11 cellular contexts compared by ENCODE assay signal in genomic region chr17:61065263-61065773, GRCh38.
A peak's percentile ranks its signal among the peaks of the same experiment; 100 is the strongest.
DNase-seq lines count a peak whose midpoint lies in the region; ATAC-seq, FAIRE-seq and TF ChIP-seq lines count a peak whose summit lies in the region.
"Had no signal": no experiment of that assay in that cellular context is flagged by ENCODE, and none has a peak within 500 bp of the region (broad histone marks: within the 10 kb centered on the region; RNA-seq: fewer than 3 reads in every experiment).

No MANE protein-coding gene starts in this region.

- peaks cover 11% of the 10 kb centered on the region for H3K36me3 Mint-ChIP-seq in mesothelial cell of epicardium
- H3K36me3 Mint-ChIP-seq: neural progenitor cell had no signal

- H3K27ac Mint-ChIP-seq in mesothelial cell of epicardium, result peak overlapping the region; percentile 95
- H3K27ac Mint-ChIP-seq: activated CD4-positive, alpha-beta T cell treated with anti-CD3 and anti-CD28 coated beads, Interleukin-2, amount 10 ng/mL, durations not matched to agents 7 days and 5 days; neural progenitor cell had no signal

- peaks cover 37% of the 10 kb centered on the region for H3K4me1 Mint-ChIP-seq in mesothelial cell of epicardium

- peak; percentile 40 for DNase-seq in COLO829 (ENCODE audit: low spot score)
- peak; percentile 38 for DNase-seq in HTR-8/SVneo (ENCODE audit: insufficient read length, low spot score)
- peak; percentile 56 to 61 for DNase-seq in cardiac fibroblast (ENCODE audit: low read depth in 2 of 2)
- no peak for DNase-seq in mesothelial cell of epicardium (ENCODE audit: low spot score in 2 of 2, unreplicated experiment in 2 of 2)
- DNase-seq in anterior cingulate cortex (lab: John Stamatoyannopoulos, UW), result no peak
- no peak for DNase-seq in NCI-H1105 (lab: John Stamatoyannopoulos, UW)
- no peak for DNase-seq in NCI-H526 treated with DMSO at 0.1 percent for 48 hours (lab: John Stamatoyannopoulos, UW)
- DNase-seq: activated CD4-positive, alpha-beta T cell treated with anti-CD3 and anti-CD28 coated beads, Interleukin-2, amount 10 ng/mL, durations not matched to agents 7 days and 5 days had no signal

- H3K9me3 Mint-ChIP-seq in mesothelial cell of epicardium, result peaks cover 3% of the 10 kb centered on the region
- H3K9me3 Mint-ChIP-seq: activated CD4-positive, alpha-beta T cell treated with anti-CD3 and anti-CD28 coated beads, Interleukin-2, amount 10 ng/mL, durations not matched to agents 7 days and 5 days; neural progenitor cell had no signal

- no peak for TF ChIP-seq CTCF in cardiac fibroblast (IDR thresholded peaks at IDR 0.05; ENCODE audit: low read depth, low read length)
- TF ChIP-seq CTCF in mesothelial cell of epicardium (IDR thresholded peaks at IDR 0.05; ENCODE audit: unreplicated experiment), result no peak

- no peaks in the 10 kb centered on the region for H3K27me3 Mint-ChIP-seq in mesothelial cell of epicardium (ENCODE audit: low read depth)
- H3K27me3 Mint-ChIP-seq: activated CD4-positive, alpha-beta T cell treated with anti-CD3 and anti-CD28 coated beads, Interleukin-2, amount 10 ng/mL, durations not matched to agents 7 days and 5 days had no signal

- no peak overlapping the region for H3K4me3 ChIP-seq in cardiac fibroblast (replicated peaks in 1 of 2; ENCODE audit: low read depth in 2 of 2, low read length in 2 of 2)
- H3K4me3 ChIP-seq: neural progenitor cell, Peyer's patch had no signal

- H3K4me3 Mint-ChIP-seq in mesothelial cell of epicardium, result no peak overlapping the region
- H3K4me3 Mint-ChIP-seq: activated CD4-positive, alpha-beta T cell treated with anti-CD3 and anti-CD28 coated beads, Interleukin-2, amount 10 ng/mL, durations not matched to agents 7 days and 5 days; neural progenitor cell had no signal

- no peak for FAIRE-seq in HTR-8/SVneo (lab: Jason Lieb, UNC)

- ATAC-seq in HG03457 (IDR thresholded peaks at IDR 0.05; ENCODE audit: unreplicated experiment), result no peak

Comparison
In these comparisons a context has a peak if more than half of its experiments do, and no peak if none do; other contexts are left out.
1. DNase-seq: peak in COLO829 (single experiment), HTR-8/SVneo (single experiment) and cardiac fibroblast (2 of 2); none in mesothelial cell of epicardium (0 of 2), anterior cingulate cortex (0 of 58), NCI-H1105 (single experiment) and NCI-H526 treated with DMSO at 0.1 percent for 48 hours (single experiment).